ENCODE assay signal across 16 cellular contexts in genomic region chr5:156476704-156477103, GRCh38.
DNase-seq lines count a peak whose midpoint lies in the region; ATAC-seq and TF ChIP-seq lines count a peak whose summit lies in the region.
"Had no signal": no experiment of that assay in that cellular context is flagged by ENCODE, and none has a peak within 500 bp of the region (broad histone marks: within the 10 kb centered on the region; RNA-seq: fewer than 3 reads in every experiment).

No MANE protein-coding gene starts in this region.

- no peak overlapping the region for H4K8ac ChIP-seq in IMR-90 (ENCODE audit: low read depth in 2 of 2, low read length in 2 of 2)

- no peak overlapping the region for H4K91ac ChIP-seq in IMR-90 (ENCODE audit: insufficient read depth, low read depth, low read length)

- peak overlapping the region in 4 of 5 experiments; percentile 33 to 98 (median 68) for H3K27ac Mint-ChIP-seq in brain
- H3K27ac Mint-ChIP-seq in GM23338: no peak overlapping the region; the same call in 1 of the 2 replicates
- H3K27ac Mint-ChIP-seq in CD8-positive, alpha-beta T cell: no peak overlapping the region
- H3K27ac Mint-ChIP-seq: activated CD4-positive, alpha-beta T cell treated with anti-CD3 and anti-CD28 coated beads for 36 hours; activated naive CD4-positive, alpha-beta T cell treated with anti-CD3 and anti-CD28 coated beads, Interleukin-2, amount 50 U/mL, for 72 hours; activated T-helper 17 cell treated with anti-CD3 and anti-CD28 coated beads, Interleukin-2, amount 50 U/mL, for 72 hours had no signal

- no CpG with 5 or more reads among the region's 2 CpGs for WGBS in IMR-90 (ENCODE audit: extremely low coverage in 2 of 2, insufficient read length in 1 of 2), 2 experiments

- BruUV-seq in IMR-90 (replicated peaks; lab: Mats Ljungman, UMichigan): no TSS peak

- H3K27ac ChIP-seq in IMR-90 (ENCODE audit: insufficient read depth, low read length) (no peak overlapping the region), GM23338 (ENCODE audit: low read depth) (no peak overlapping the region)
- no peak overlapping the region for H3K27ac ChIP-seq in CD8-positive, alpha-beta T cell (ENCODE audit: low read depth, low read length)
- H3K27ac ChIP-seq: C4-2B, SJSA1 had no signal

- peak overlapping the region; percentile 25; the same call in 1 of the 2 replicates for H3K4ac ChIP-seq in IMR-90 (ENCODE audit: low read depth, low read length)

- in situ Hi-C loops in IMR-90 (cut with MboI; ENCODE audit: low sequenced_read_pairs): no loop called here

- H3K23ac ChIP-seq in IMR-90 (ENCODE audit: low read depth, low read length): no peak overlapping the region

- H3K9ac ChIP-seq in IMR-90 (ENCODE audit: low read depth, low read length) (no peak overlapping the region), skeletal muscle satellite cell (ENCODE audit: low read depth, low read length) (peak overlapping the region; percentile 47)

- H3K36me3 ChIP-seq in IMR-90 (ENCODE audit: control insufficient read depth, insufficient read depth, low read length): no peaks in the 10 kb centered on the region
- H3K36me3 ChIP-seq in skeletal muscle satellite cell (ENCODE audit: insufficient read depth, low read length): no peaks in the 10 kb centered on the region
- no peaks in the 10 kb centered on the region for H3K36me3 ChIP-seq in GM23338 (ENCODE audit: insufficient read depth)
- no peaks in the 10 kb centered on the region for H3K36me3 ChIP-seq in mucosa of descending colon (ENCODE audit: low read depth)
- no peaks in the 10 kb centered on the region for H3K36me3 ChIP-seq in CD8-positive, alpha-beta T cell (ENCODE audit: insufficient read depth, low read length)
- H3K36me3 ChIP-seq: SJSA1 had no signal

- dilution Hi-C loops in IMR-90 (cut with HindIII; ENCODE audit: low sequenced_read_pairs, unreplicated experiment): no loop called here

- no peak overlapping the region for H3K56ac ChIP-seq in IMR-90 (ENCODE audit: extremely low read depth, insufficient read depth, low read length)

- H3K9me1 ChIP-seq in IMR-90 (ENCODE audit: insufficient read depth, low read length): peaks cover 6% of the 10 kb centered on the region

- H3K14ac ChIP-seq in IMR-90 (replicated peaks; ENCODE audit: low read depth, low read length): peak overlapping the region; percentile 22; the same call in 1 of the 2 replicates

- no peak for DNase-seq in IMR-90
- peak; percentile 56 for DNase-seq in medulla oblongata (ENCODE audit: extremely low spot score)
- DNase-seq in activated CD4-positive, alpha-beta T cell treated with anti-CD3 and anti-CD28 coated beads for 48 hours: no peak
- no peak for DNase-seq in GM23338 (ENCODE audit: low spot score)
- no peak for DNase-seq in mucosa of descending colon
- no peak for DNase-seq in CD8-positive, alpha-beta T cell
- DNase-seq: activated CD4-positive, alpha-beta T cell treated with anti-CD3 and anti-CD28 coated beads for 36 hours; Kasumi-1; NCI-H1092 treated with DMSO at 0.1 percent for 48 hours; NCI-H2029 treated with DMSO at 0.1 percent for 48 hours had no signal

- no peak overlapping the region for H2AK5ac ChIP-seq in IMR-90 (ENCODE audit: low read depth, low read length)

- no peaks in the 10 kb centered on the region for H3K9me3 ChIP-seq in IMR-90 (ENCODE audit: control insufficient read depth, insufficient read depth, low read length)
- H3K9me3 ChIP-seq in skeletal muscle satellite cell (replicated peaks; ENCODE audit: low read length): no peaks in the 10 kb centered on the region
- H3K9me3 ChIP-seq in mucosa of descending colon: no peaks in the 10 kb centered on the region
- no peaks in the 10 kb centered on the region for H3K9me3 ChIP-seq in CD8-positive, alpha-beta T cell (ENCODE audit: low read length)

- peak overlapping the region; percentile 40; the same call in 1 of the 3 replicates for H2BK15ac ChIP-seq in IMR-90 (ENCODE audit: low read depth, low read length)

- no peak overlapping the region for H2AK9ac ChIP-seq in IMR-90 (replicated peaks; ENCODE audit: low read depth, low read length, poor library complexity)

- H3K4me3 ChIP-seq in IMR-90 (ENCODE audit: insufficient read depth, low read depth, low read length) (no peak overlapping the region), skeletal muscle satellite cell (ENCODE audit: low read length) (no peak overlapping the region), GM23338 (no peak overlapping the region), mucosa of descending colon (no peak overlapping the region)
- no peak overlapping the region for H3K4me3 ChIP-seq in CD8-positive, alpha-beta T cell (ENCODE audit: low read depth, low read length)
- H3K4me3 ChIP-seq: SJSA1 had no signal

- H3K4me1 Mint-ChIP-seq in brain (peaks cover 81% of the 10 kb centered on the region), GM23338 (peaks cover 12% of the 10 kb centered on the region)
- H3K4me1 Mint-ChIP-seq in CD8-positive, alpha-beta T cell (ENCODE audit: low read depth): no peaks in the 10 kb centered on the region
- H3K4me1 Mint-ChIP-seq: activated T-helper 17 cell treated with anti-CD3 and anti-CD28 coated beads, Interleukin-2, amount 50 U/mL, for 72 hours had no signal

- H2AFZ ChIP-seq in IMR-90 (replicated peaks; ENCODE audit: low read length, poor library complexity) (no peak overlapping the region), GM23338 (no peak overlapping the region)

- 0 out of 4 replicates have a peak, but pooled peaks cover 0 to 1% of the 10 kb centered on the region in 2 experiments for H3K79me1 ChIP-seq in IMR-90 (ENCODE audit: low read depth in 1 of 2, low read length in 2 of 2)

- H3K36me3 Mint-ChIP-seq in brain (no peaks in the 10 kb centered on the region), GM23338 (ENCODE audit: low read depth) (no peaks in the 10 kb centered on the region)
- H3K36me3 Mint-ChIP-seq in CD8-positive, alpha-beta T cell: no peaks in the 10 kb centered on the region
- H3K36me3 Mint-ChIP-seq: activated naive CD4-positive, alpha-beta T cell treated with anti-CD3 and anti-CD28 coated beads, Interleukin-2, amount 50 U/mL, for 72 hours had no signal

- CTCF ChIA-PET in IMR-90 (lab: Yijun Ruan, JAX): no interaction called here
- CTCF ChIA-PET in CD8-positive, alpha-beta T cell (lab: Charles Lee): no interaction called here

- H3K27me3 Mint-ChIP-seq in brain (no peaks in the 10 kb centered on the region), GM23338 (ENCODE audit: insufficient read depth, low read depth, poor library complexity) (peaks cover 5% of the 10 kb centered on the region)
- H3K27me3 Mint-ChIP-seq in CD8-positive, alpha-beta T cell (ENCODE audit: low read depth): peaks cover 9% of the 10 kb centered on the region

- no peak overlapping the region for H2BK5ac ChIP-seq in IMR-90 (ENCODE audit: low read depth, low read length, poor library complexity, severe bottlenecking)

- ATAC-seq in IMR-90 (ENCODE audit: low read depth) (no peak), GM23338 (no peak), mucosa of descending colon (no peak)
- no peak for ATAC-seq in CD8-positive, alpha-beta T cell
- ATAC-seq: activated CD4-positive, alpha-beta T cell treated with anti-CD3 and anti-CD28 coated beads for 36 hours; activated naive CD4-positive, alpha-beta T cell treated with anti-CD3 and anti-CD28 coated beads, Interleukin-2, amount 50 U/mL, for 72 hours; activated T-helper 17 cell treated with anti-CD3 and anti-CD28 coated beads, Interleukin-2, amount 50 U/mL, for 72 hours had no signal

- no peaks in the 10 kb centered on the region for H3K27me3 ChIP-seq in IMR-90 (ENCODE audit: control insufficient read depth, insufficient read depth, low read length)
- H3K27me3 ChIP-seq in skeletal muscle satellite cell (ENCODE audit: control insufficient read depth, insufficient read depth, low read length): no peaks in the 10 kb centered on the region
- no peaks in the 10 kb centered on the region for H3K27me3 ChIP-seq in GM23338 (ENCODE audit: insufficient read depth)
- H3K27me3 ChIP-seq in CD8-positive, alpha-beta T cell (ENCODE audit: insufficient read depth, low read length): no peaks in the 10 kb centered on the region
- H3K27me3 ChIP-seq: SJSA1 had no signal

- POLR2A ChIA-PET in IMR-90 (lab: Charles Lee; ENCODE audit: unreplicated experiment): no interaction called here
- POLR2A ChIA-PET in CD8-positive, alpha-beta T cell (lab: Charles Lee): no interaction called here

- H3K4me3 Mint-ChIP-seq in brain: peak overlapping the region in 1 of 5 experiments; percentile 34
- no peak overlapping the region for H3K4me3 Mint-ChIP-seq in GM23338
- H3K4me3 Mint-ChIP-seq in CD8-positive, alpha-beta T cell: no peak overlapping the region
- H3K4me3 Mint-ChIP-seq: activated CD4-positive, alpha-beta T cell treated with anti-CD3 and anti-CD28 coated beads for 36 hours; activated T-helper 17 cell treated with anti-CD3 and anti-CD28 coated beads, Interleukin-2, amount 50 U/mL, for 72 hours had no signal

- H3K9me3 Mint-ChIP-seq in brain (peaks cover 0 to 6% (median 0%) of the 10 kb centered on the region in 5 experiments), GM23338 (0 out of 3 replicates have a peak, but pooled peaks cover 3% of the 10 kb centered on the region)
- no peaks in the 10 kb centered on the region for H3K9me3 Mint-ChIP-seq in CD8-positive, alpha-beta T cell
- H3K9me3 Mint-ChIP-seq: activated naive CD4-positive, alpha-beta T cell treated with anti-CD3 and anti-CD28 coated beads, Interleukin-2, amount 50 U/mL, for 72 hours; activated T-helper 17 cell treated with anti-CD3 and anti-CD28 coated beads, Interleukin-2, amount 50 U/mL, for 72 hours had no signal

- peak overlapping the region; percentile 55; the same call in 1 of the 2 replicates for H2BK120ac ChIP-seq in IMR-90 (ENCODE audit: low read depth, low read length)

- H4K5ac ChIP-seq in IMR-90 (ENCODE audit: low read depth, low read length): peak overlapping the region; percentile 17; the same call in 1 of the 2 replicates

- no peak for TF ChIP-seq RAD21 in IMR-90 (IDR thresholded peaks at IDR 0.05; ENCODE audit: low read length)

- TF ChIP-seq POLR2A in IMR-90 (IDR thresholded peaks at IDR 0.05; ENCODE audit: low read depth, low read length): no peak

- H3K4me1 ChIP-seq in IMR-90 (ENCODE audit: control insufficient read depth, insufficient read depth, low read length): peaks cover 16% of the 10 kb centered on the region
- H3K4me1 ChIP-seq in skeletal muscle satellite cell (ENCODE audit: control insufficient read depth, insufficient read depth, low read length): peaks cover 64% of the 10 kb centered on the region
- H3K4me1 ChIP-seq in GM23338 (ENCODE audit: insufficient read depth): no peaks in the 10 kb centered on the region
- no peaks in the 10 kb centered on the region for H3K4me1 ChIP-seq in mucosa of descending colon (ENCODE audit: low read depth)
- H3K4me1 ChIP-seq in CD8-positive, alpha-beta T cell (ENCODE audit: insufficient read depth, low read length): no peaks in the 10 kb centered on the region
- H3K4me1 ChIP-seq: SJSA1 had no signal

- TF ChIP-seq CTCF in IMR-90 (conservative IDR thresholded peaks at IDR 0.05; ENCODE audit: low read depth, low read length) (no peak), brain (conservative IDR thresholded peaks at IDR 0.05) (no peak), GM23338 (conservative IDR thresholded peaks at IDR 0.05; ENCODE audit: low read depth in 2 of 2) (no peak), mucosa of descending colon (IDR thresholded peaks at IDR 0.05) (no peak)
- no peak for TF ChIP-seq CTCF in CD8-positive, alpha-beta T cell (IDR thresholded peaks at IDR 0.05)

- intact Hi-C loops in IMR-90 (cut with micrococcal nuclease) (loop anchor here (5.0 to 10.0 kb wide), 3 partner anchors 149 to 532 kb away; partner anchors contain the start of gene SGCD), mucosa of descending colon (cut with DNase I, micrococcal nuclease) (no loop called here)
- intact Hi-C loops in CD8-positive, alpha-beta T cell (cut with DNase I, micrococcal nuclease): no loop called here

- no peaks in the 10 kb centered on the region for H3F3A ChIP-seq in GM23338 (replicated peaks; ENCODE audit: low read depth)

- H3K9me2 ChIP-seq in GM23338 (ENCODE audit: insufficient read depth): peaks cover 5% of the 10 kb centered on the region; the same call in 1 of the 2 replicates

- peak overlapping the region; percentile 51 for H3K18ac ChIP-seq in IMR-90 (ENCODE audit: low read depth, low read length)

- peak overlapping the region; percentile 62 for H2BK20ac ChIP-seq in IMR-90 (ENCODE audit: low read depth, low read length)

- no peaks in the 10 kb centered on the region for H3K79me2 ChIP-seq in GM23338 (replicated peaks; ENCODE audit: insufficient read depth)

- H4K20me1 ChIP-seq in IMR-90 (ENCODE audit: insufficient read depth, low read length) (no peaks in the 10 kb centered on the region), GM23338 (replicated peaks; ENCODE audit: insufficient read depth) (no peaks in the 10 kb centered on the region)

- no peak overlapping the region for H3K4me2 ChIP-seq in IMR-90 (ENCODE audit: low read depth, low read length)
- H3K4me2 ChIP-seq in skeletal muscle satellite cell (ENCODE audit: low read length): no peak overlapping the region
- H3K4me2 ChIP-seq in GM23338: no peak overlapping the region

Comparison
In these comparisons a context has a peak if more than half of its experiments do, and no peak if none do; other contexts are left out.
1. H3K27ac Mint-ChIP-seq: peak in brain (4 of 5); none in GM23338 (single experiment) and CD8-positive, alpha-beta T cell (single experiment).